ENCODE assay signal across 2 cellular contexts in the genomic region with DNA sequence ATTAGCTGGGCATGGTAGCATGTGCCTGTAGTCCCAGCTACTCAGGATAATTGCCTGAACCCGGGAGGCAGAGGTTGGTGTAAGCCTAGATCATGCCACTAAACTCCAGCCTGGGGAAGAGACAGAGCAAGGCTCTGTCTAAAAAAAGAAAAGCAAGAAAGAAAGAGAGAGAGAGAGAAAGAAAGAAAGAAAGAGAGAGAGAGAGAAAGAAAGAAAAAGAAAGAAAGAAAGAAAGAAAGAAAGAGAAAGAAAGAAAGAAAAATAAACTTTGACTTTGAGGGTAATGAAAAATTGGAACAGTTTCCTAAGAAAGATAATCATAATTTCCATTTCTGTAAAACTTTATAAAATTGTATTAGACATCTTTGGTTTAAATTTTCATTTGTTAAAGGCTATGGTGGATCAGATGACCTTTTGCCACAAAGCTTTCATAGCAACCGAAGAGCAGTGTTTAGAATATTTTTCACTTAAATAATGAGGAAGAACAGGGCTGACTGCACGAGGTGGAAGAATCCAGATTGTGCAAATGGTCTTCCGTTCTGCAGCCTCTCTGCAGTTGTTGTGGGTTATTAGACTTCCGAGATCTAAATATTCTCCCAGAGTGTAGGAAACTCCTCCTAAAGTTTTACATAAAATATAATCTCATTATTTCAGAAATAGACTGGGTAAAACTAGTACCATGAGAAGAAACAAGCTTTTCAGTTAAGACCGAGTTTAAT.
TF ChIP-seq lines count a peak whose summit lies in the region.

No MANE protein-coding gene starts in this region.

TF ChIP-seq in K562, 482 proteins besides CTCF, POLR2A, EP300 and RAD21:
- peak; percentile 67 for TF ChIP-seq U2AF1 (optimal IDR thresholded peaks at IDR 0.05; ENCODE audit: low read depth, low read length)
- no peak for TF ChIP-seq ERF (CRISPR knock-in tag; IDR thresholded peaks at IDR 0.05)
- TF ChIP-seq STAT5A (IDR thresholded peaks at IDR 0.05; ENCODE audit: borderline replicate concordance, low read length), result no peak
- TF ChIP-seq ZNF512 (tag; IDR thresholded peaks at IDR 0.05), result peak; percentile 86

TF ChIP-seq in GM23338, 12 proteins besides CTCF, POLR2A, EP300 and RAD21:
- TF ChIP-seq STAT1 (IDR thresholded peaks at IDR 0.05; ENCODE audit: unreplicated experiment) (no peak), NANOG (IDR thresholded peaks at IDR 0.05; ENCODE audit: borderline replicate concordance) (no peak), JUNB (IDR thresholded peaks at IDR 0.05; ENCODE audit: unreplicated experiment) (no peak), CREB1 (CRISPR knock-in tag; IDR thresholded peaks at IDR 0.05; ENCODE audit: low read depth) (no peak)
- TF ChIP-seq, protein P1, sequence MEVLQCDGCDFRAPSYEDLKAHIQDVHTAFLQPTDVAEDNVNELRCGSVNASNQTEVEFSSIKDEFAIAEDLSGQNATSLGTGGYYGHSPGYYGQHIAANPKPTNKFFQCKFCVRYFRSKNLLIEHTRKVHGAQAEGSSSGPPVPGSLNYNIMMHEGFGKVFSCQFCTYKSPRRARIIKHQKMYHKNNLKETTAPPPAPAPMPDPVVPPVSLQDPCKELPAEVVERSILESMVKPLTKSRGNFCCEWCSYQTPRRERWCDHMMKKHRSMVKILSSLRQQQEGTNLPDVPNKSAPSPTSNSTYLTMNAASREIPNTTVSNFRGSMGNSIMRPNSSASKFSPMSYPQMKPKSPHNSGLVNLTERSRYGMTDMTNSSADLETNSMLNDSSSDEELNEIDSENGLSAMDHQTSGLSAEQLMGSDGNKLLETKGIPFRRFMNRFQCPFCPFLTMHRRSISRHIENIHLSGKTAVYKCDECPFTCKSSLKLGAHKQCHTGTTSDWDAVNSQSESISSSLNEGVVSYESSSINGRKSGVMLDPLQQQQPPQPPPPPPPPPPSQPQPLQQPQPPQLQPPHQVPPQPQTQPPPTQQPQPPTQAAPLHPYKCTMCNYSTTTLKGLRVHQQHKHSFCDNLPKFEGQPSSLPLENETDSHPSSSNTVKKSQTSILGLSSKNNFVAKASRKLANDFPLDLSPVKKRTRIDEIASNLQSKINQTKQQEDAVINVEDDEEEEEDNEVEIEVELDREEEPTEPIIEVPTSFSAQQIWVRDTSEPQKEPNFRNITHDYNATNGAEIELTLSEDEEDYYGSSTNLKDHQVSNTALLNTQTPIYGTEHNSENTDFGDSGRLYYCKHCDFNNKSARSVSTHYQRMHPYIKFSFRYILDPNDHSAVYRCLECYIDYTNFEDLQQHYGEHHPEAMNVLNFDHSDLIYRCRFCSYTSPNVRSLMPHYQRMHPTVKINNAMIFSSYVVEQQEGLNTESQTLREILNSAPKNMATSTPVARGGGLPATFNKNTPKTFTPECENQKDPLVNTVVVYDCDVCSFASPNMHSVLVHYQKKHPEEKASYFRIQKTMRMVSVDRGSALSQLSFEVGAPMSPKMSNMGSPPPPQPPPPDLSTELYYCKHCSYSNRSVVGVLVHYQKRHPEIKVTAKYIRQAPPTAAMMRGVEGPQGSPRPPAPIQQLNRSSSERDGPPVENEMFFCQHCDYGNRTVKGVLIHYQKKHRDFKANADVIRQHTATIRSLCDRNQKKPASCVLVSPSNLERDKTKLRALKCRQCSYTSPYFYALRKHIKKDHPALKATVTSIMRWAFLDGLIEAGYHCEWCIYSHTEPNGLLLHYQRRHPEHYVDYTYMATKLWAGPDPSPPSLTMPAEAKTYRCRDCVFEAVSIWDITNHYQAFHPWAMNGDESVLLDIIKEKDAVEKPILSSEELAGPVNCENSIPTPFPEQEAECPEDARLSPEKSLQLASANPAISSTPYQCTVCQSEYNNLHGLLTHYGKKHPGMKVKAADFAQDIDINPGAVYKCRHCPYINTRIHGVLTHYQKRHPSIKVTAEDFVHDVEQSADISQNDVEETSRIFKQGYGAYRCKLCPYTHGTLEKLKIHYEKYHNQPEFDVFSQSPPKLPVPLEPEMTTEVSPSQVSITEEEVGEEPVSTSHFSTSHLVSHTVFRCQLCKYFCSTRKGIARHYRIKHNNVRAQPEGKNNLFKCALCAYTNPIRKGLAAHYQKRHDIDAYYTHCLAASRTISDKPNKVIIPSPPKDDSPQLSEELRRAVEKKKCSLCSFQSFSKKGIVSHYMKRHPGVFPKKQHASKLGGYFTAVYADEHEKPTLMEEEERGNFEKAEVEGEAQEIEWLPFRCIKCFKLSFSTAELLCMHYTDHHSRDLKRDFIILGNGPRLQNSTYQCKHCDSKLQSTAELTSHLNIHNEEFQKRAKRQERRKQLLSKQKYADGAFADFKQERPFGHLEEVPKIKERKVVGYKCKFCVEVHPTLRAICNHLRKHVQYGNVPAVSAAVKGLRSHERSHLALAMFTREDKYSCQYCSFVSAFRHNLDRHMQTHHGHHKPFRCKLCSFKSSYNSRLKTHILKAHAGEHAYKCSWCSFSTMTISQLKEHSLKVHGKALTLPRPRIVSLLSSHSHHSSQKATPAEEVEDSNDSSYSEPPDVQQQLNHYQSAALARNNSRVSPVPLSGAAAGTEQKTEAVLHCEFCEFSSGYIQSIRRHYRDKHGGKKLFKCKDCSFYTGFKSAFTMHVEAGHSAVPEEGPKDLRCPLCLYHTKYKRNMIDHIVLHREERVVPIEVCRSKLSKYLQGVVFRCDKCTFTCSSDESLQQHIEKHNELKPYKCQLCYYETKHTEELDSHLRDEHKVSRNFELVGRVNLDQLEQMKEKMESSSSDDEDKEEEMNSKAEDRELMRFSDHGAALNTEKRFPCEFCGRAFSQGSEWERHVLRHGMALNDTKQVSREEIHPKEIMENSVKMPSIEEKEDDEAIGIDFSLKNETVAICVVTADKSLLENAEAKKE (CRISPR knock-in tag; IDR thresholded peaks at IDR 0.05), result no peak
